ENCODE assay signal across 8 cellular contexts in genomic region chr4:84582988-84583870, GRCh38. TPM values are rescaled to one million over a fixed set of nuclear protein-coding genes. Genes with fewer than 3 reads are reported as not detected.
DNase-seq lines count a peak whose midpoint lies in the region; ATAC-seq, FAIRE-seq and TF ChIP-seq lines count a peak whose summit lies in the region.

TSS of gene CDS1 (plus strand) at chr4:84583127. CDS start at chr4:84583402, 275 bp downstream.

- FAIRE-seq in GM12891 (lab: Jason Lieb, UNC): no peak

- peak within 1 kb of the TSS; percentile 76 for H3K4me3 Mint-ChIP-seq in activated naive CD8-positive, alpha-beta T cell treated with anti-CD3 and anti-CD28 coated beads, Interleukin-2, amount 10 ng/mL, durations not matched to agents 7 days and 5 days

- H3K4me3 ChIP-seq in rectal smooth muscle tissue (ENCODE audit: low read length): peak within 1 kb of the TSS; percentile 76

- H3K9ac ChIP-seq in rectal smooth muscle tissue (ENCODE audit: low read length): peak within 1 kb of the TSS; percentile 50

- peak; percentile 57 for ATAC-seq in HG02840 (IDR thresholded peaks at IDR 0.05; ENCODE audit: low FRiP score, unreplicated experiment)
- ATAC-seq in activated naive CD8-positive, alpha-beta T cell treated with anti-CD3 and anti-CD28 coated beads, Interleukin-2, amount 10 ng/mL, durations not matched to agents 7 days and 5 days (ENCODE audit: low read depth): peak; percentile 69

- no peak for TF ChIP-seq CTCF in 22Rv1 (IDR thresholded peaks at IDR 0.05)

- peaks cover 3% of the 10 kb centered on the region for H3K27me3 ChIP-seq in rectal smooth muscle tissue (ENCODE audit: control insufficient read depth, insufficient read depth, low read length)

- peaks cover 46% of the 10 kb centered on the region for H3K27me3 Mint-ChIP-seq in activated naive CD8-positive, alpha-beta T cell treated with anti-CD3 and anti-CD28 coated beads, Interleukin-2, amount 10 ng/mL, durations not matched to agents 7 days and 5 days

- H3K36me3 Mint-ChIP-seq in activated naive CD8-positive, alpha-beta T cell treated with anti-CD3 and anti-CD28 coated beads, Interleukin-2, amount 10 ng/mL, durations not matched to agents 7 days and 5 days: no peaks in the 10 kb centered on the region

- H3K4me1 ChIP-seq in rectal smooth muscle tissue (ENCODE audit: control insufficient read depth, insufficient read depth, low read length): peaks cover 4% of the 10 kb centered on the region

- POLR2A ChIA-PET in activated naive CD8-positive, alpha-beta T cell treated with anti-CD3 and anti-CD28 coated beads, Interleukin-2, amount 10 ng/mL, durations not matched to agents 7 days and 5 days (lab: Charles Lee): no interaction called here

- no peak for TF ChIP-seq POLR2A in GM12891 (IDR thresholded peaks at IDR 0.05; ENCODE audit: low read depth, low read length)

- H3K36me3 ChIP-seq in rectal smooth muscle tissue (ENCODE audit: control insufficient read depth, insufficient read depth, low read length): no peaks in the 10 kb centered on the region

- H3K27ac Mint-ChIP-seq in activated naive CD8-positive, alpha-beta T cell treated with anti-CD3 and anti-CD28 coated beads, Interleukin-2, amount 10 ng/mL, durations not matched to agents 7 days and 5 days: no peak within 1 kb of the TSS

- H3K27ac ChIP-seq in 22Rv1 (peak within 1 kb of the TSS; percentile 98), rectal smooth muscle tissue (ENCODE audit: low read depth, low read length) (no peak within 1 kb of the TSS)

- H3K4me1 Mint-ChIP-seq in activated naive CD8-positive, alpha-beta T cell treated with anti-CD3 and anti-CD28 coated beads, Interleukin-2, amount 10 ng/mL, durations not matched to agents 7 days and 5 days: peaks cover 10% of the 10 kb centered on the region

- peak; percentile 41 for DNase-seq in GM12891 (ENCODE audit: insufficient read length, low spot score)
- peak; percentile 45 for DNase-seq in NCI-H2227 treated with DMSO at 0.1 percent for 48 hours (lab: John Stamatoyannopoulos, UW)
- peak; percentile 68 for DNase-seq in activated naive CD8-positive, alpha-beta T cell treated with anti-CD3 and anti-CD28 coated beads, Interleukin-2, amount 10 ng/mL, durations not matched to agents 7 days and 5 days
- peak; percentile 22 for DNase-seq in hepatic stellate cell (ENCODE audit: low spot score)
- no peak for DNase-seq in MV-4-11 (lab: John Stamatoyannopoulos, UW)

- H3K9me3 Mint-ChIP-seq in activated naive CD8-positive, alpha-beta T cell treated with anti-CD3 and anti-CD28 coated beads, Interleukin-2, amount 10 ng/mL, durations not matched to agents 7 days and 5 days: peaks cover 2% of the 10 kb centered on the region

TF ChIP-seq in GM12891, 5 proteins besides CTCF, POLR2A, EP300 and RAD21:
- TF ChIP-seq PAX5 (IDR thresholded peaks at IDR 0.05; ENCODE audit: insufficient read depth, low read length, severe bottlenecking) (no peak), SPI1 (IDR thresholded peaks at IDR 0.05; ENCODE audit: low read depth, low read length) (no peak), POLR2AphosphoS5 (IDR thresholded peaks at IDR 0.05; ENCODE audit: low read depth, low read length) (no peak), POU2F2 (IDR thresholded peaks at IDR 0.05; ENCODE audit: low read depth, low read length) (no peak), TAF1 (IDR thresholded peaks at IDR 0.05; ENCODE audit: low read depth, low read length) (no peak)

RNA-seq across cellular contexts. Expression of gene CDS1, which starts in this region (rescaled TPM):
- polyA plus RNA-seq in GM12891 (2012; ENCODE audit: low read depth, missing spikeins): 0.01 TPM
- under 1 TPM; 0.26 to 0.33 TPM for total RNA-seq in activated naive CD8-positive, alpha-beta T cell treated with anti-CD3 and anti-CD28 coated beads, Interleukin-2, amount 10 ng/mL, durations not matched to agents 7 days and 5 days

Comparison
In these comparisons a context has a peak if more than half of its experiments do, and no peak if none do; other contexts are left out.
1. Peak in DNase-seq and ATAC-seq in activated naive CD8-positive, alpha-beta T cell treated with anti-CD3 and anti-CD28 coated beads, Interleukin-2, amount 10 ng/mL, durations not matched to agents 7 days and 5 days; RNA of the gene not detected or under 1 TPM.